Comparison of ENCODE assay signal across 8 cellular contexts in genomic region chr13:20489185-20489820, GRCh38. TPM values are rescaled to one million over a fixed set of nuclear protein-coding genes. Genes with fewer than 3 reads are reported as not detected.
DNase-seq lines count a peak whose midpoint lies in the region; ATAC-seq, FAIRE-seq and TF ChIP-seq lines count a peak whose summit lies in the region.

No MANE protein-coding gene starts in this region.

- H3K4me1 Mint-ChIP-seq in naive thymus-derived CD4-positive, alpha-beta T cell = peaks cover 5 to 17% (median 12%) of the 10 kb centered on the region in 7 donors
- H3K4me1 Mint-ChIP-seq in activated naive CD8-positive, alpha-beta T cell treated with anti-CD3 and anti-CD28 coated beads for 36 hours = peaks cover 10% of the 10 kb centered on the region
- no peaks in the 10 kb centered on the region for H3K4me1 Mint-ChIP-seq in osteocyte (ENCODE audit: unreplicated experiment)

- CTCF ChIA-PET in naive thymus-derived CD4-positive, alpha-beta T cell (lab: Charles Lee) = no interaction called here

- no peaks in the 10 kb centered on the region for H3K27me3 Mint-ChIP-seq in naive thymus-derived CD4-positive, alpha-beta T cell
- no peaks in the 10 kb centered on the region for H3K27me3 Mint-ChIP-seq in activated naive CD8-positive, alpha-beta T cell treated with anti-CD3 and anti-CD28 coated beads for 36 hours
- no peaks in the 10 kb centered on the region for H3K27me3 Mint-ChIP-seq in osteocyte (ENCODE audit: unreplicated experiment)

- no peaks in the 10 kb centered on the region for H3K9me3 Mint-ChIP-seq in naive thymus-derived CD4-positive, alpha-beta T cell
- H3K9me3 Mint-ChIP-seq in activated naive CD8-positive, alpha-beta T cell treated with anti-CD3 and anti-CD28 coated beads for 36 hours = no peaks in the 10 kb centered on the region
- no peaks in the 10 kb centered on the region for H3K9me3 Mint-ChIP-seq in osteocyte (ENCODE audit: unreplicated experiment)

- H3K4me3 Mint-ChIP-seq in naive thymus-derived CD4-positive, alpha-beta T cell = no peak overlapping the region
- H3K4me3 Mint-ChIP-seq in activated naive CD8-positive, alpha-beta T cell treated with anti-CD3 and anti-CD28 coated beads for 36 hours = no peak overlapping the region
- no peak overlapping the region for H3K4me3 Mint-ChIP-seq in osteocyte (ENCODE audit: unreplicated experiment)

- intact Hi-C loops in naive thymus-derived CD4-positive, alpha-beta T cell (cut with micrococcal nuclease) = loop anchor here (1.0 kb wide), 3 partner anchors 13 to 307 kb away; no protein-coding TSS in a partner anchor

- POLR2A ChIA-PET in naive thymus-derived CD4-positive, alpha-beta T cell (lab: Charles Lee) = interaction anchor here (0.6 to 0.9 kb wide), 3 partner anchors 284 to 864 kb away, joined by 3 read pairs; no protein-coding TSS in a partner anchor

- TF ChIP-seq CTCF in VCaP (conservative IDR thresholded peaks at IDR 0.05) (peak; percentile 42), osteocyte (IDR thresholded peaks at IDR 0.05) (no peak)

- no peak overlapping the region for H3K27ac ChIP-seq in VCaP
- no peak overlapping the region for H3K27ac ChIP-seq in naive thymus-derived CD4-positive, alpha-beta T cell (ENCODE audit: low read depth, low read length)

- no peaks in the 10 kb centered on the region for H3K27me3 ChIP-seq in naive thymus-derived CD4-positive, alpha-beta T cell (ENCODE audit: control insufficient read depth in 2 of 2, insufficient read depth in 2 of 2, low read length in 2 of 2)

- no peaks in the 10 kb centered on the region for H3K4me1 ChIP-seq in naive thymus-derived CD4-positive, alpha-beta T cell (ENCODE audit: control insufficient read depth in 2 of 2, insufficient read depth in 2 of 2, low read length in 2 of 2)

- peak overlapping the region in 2 of 9 donors; percentile 51 to 75 for H3K27ac Mint-ChIP-seq in naive thymus-derived CD4-positive, alpha-beta T cell
- no peak overlapping the region for H3K27ac Mint-ChIP-seq in activated naive CD8-positive, alpha-beta T cell treated with anti-CD3 and anti-CD28 coated beads for 36 hours
- no peak overlapping the region for H3K27ac Mint-ChIP-seq in osteocyte (ENCODE audit: unreplicated experiment)

- no peaks in the 10 kb centered on the region for H3K9me3 ChIP-seq in naive thymus-derived CD4-positive, alpha-beta T cell (ENCODE audit: control insufficient read depth in 2 of 3, low read length in 3 of 3)

- FAIRE-seq in HTR-8/SVneo (lab: Jason Lieb, UNC) = no peak

- no peak overlapping the region for H3K4me3 ChIP-seq in naive thymus-derived CD4-positive, alpha-beta T cell (ENCODE audit: low read length)

- peak; percentile 85 for ATAC-seq in naive thymus-derived CD4-positive, alpha-beta T cell
- no peak for ATAC-seq in GM18867 (IDR thresholded peaks at IDR 0.05; ENCODE audit: unreplicated experiment)

- H3K36me3 Mint-ChIP-seq in naive thymus-derived CD4-positive, alpha-beta T cell = peaks cover 0 to 28% (median 18%) of the 10 kb centered on the region in 5 donors
- peaks cover 3% of the 10 kb centered on the region for H3K36me3 Mint-ChIP-seq in activated naive CD8-positive, alpha-beta T cell treated with anti-CD3 and anti-CD28 coated beads for 36 hours
- peaks cover 2% of the 10 kb centered on the region for H3K36me3 Mint-ChIP-seq in osteocyte (ENCODE audit: unreplicated experiment)

- DNase-seq in NCI-H1436 (lab: John Stamatoyannopoulos, UW) = peak; percentile 12
- DNase-seq in NCI-H1436 treated with DMSO at 0.1 percent for 48 hours (lab: John Stamatoyannopoulos, UW) = no peak
- peak; percentile 20 for DNase-seq in HTR-8/SVneo (ENCODE audit: insufficient read length, low spot score)
- DNase-seq in naive thymus-derived CD4-positive, alpha-beta T cell = peak in 4 of 9 donors; percentile 24 to 61 (median 46)
- DNase-seq in activated naive CD8-positive, alpha-beta T cell treated with anti-CD3 and anti-CD28 coated beads for 36 hours = no peak
- DNase-seq in osteocyte (ENCODE audit: extremely low spot score, unreplicated experiment) = no peak

- no peaks in the 10 kb centered on the region for H3K36me3 ChIP-seq in naive thymus-derived CD4-positive, alpha-beta T cell (ENCODE audit: control insufficient read depth in 2 of 3, insufficient read depth in 3 of 3, low read length in 3 of 3)

RNA-seq across cellular contexts. Expression of gene CRYL1, which starts 36.4 kb away (rescaled TPM):
- 10 to 100 TPM; 12.3 to 21.2 (median 16.3) TPM for total RNA-seq in naive thymus-derived CD4-positive, alpha-beta T cell
- polyA plus RNA-seq in naive thymus-derived CD4-positive, alpha-beta T cell = 10 to 100 TPM; 32.4 to 44.1 TPM
- 1 to 10 TPM; 5.0 to 5.2 TPM for total RNA-seq in activated naive CD8-positive, alpha-beta T cell treated with anti-CD3 and anti-CD28 coated beads for 36 hours
- 19.4 and 22.5 TPM in 2 replicates for total RNA-seq in osteocyte

Comparison
In these comparisons a context has a peak if more than half of its experiments do, and no peak if none do; other contexts are left out.
1. DNase-seq: peak in NCI-H1436 (single experiment) and HTR-8/SVneo (single experiment); none in NCI-H1436 treated with DMSO at 0.1 percent for 48 hours (single experiment), activated naive CD8-positive, alpha-beta T cell treated with anti-CD3 and anti-CD28 coated beads for 36 hours (single experiment) and osteocyte (single experiment).